ENCODE assay signal across 18 cellular contexts in the genomic region with DNA sequence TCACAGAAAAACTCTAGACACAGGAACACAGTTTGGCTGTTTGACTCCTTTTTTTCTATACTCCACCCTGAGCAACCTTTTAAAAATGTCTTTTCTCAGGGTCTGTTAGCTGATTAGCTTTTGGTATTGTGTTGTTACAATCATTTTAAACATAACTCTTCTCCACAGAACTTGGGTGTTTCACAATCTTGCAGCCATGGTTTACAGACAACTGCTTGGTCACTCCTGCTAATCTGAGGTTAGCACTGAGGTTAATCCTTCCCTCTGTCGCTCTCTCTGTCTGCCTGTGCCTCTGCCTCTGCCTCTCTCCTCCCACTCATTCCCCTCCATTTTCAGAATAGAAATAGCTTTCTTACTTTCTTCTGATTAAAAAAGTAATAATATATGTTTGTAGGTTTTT.
DNase-seq lines count a peak whose midpoint lies in the region; ATAC-seq, FAIRE-seq and TF ChIP-seq lines count a peak whose summit lies in the region.
"Had no signal": no experiment of that assay in that cellular context is flagged by ENCODE, and none has a peak within 500 bp of the region (broad histone marks: within the 10 kb centered on the region; RNA-seq: fewer than 3 reads in every experiment).

No MANE protein-coding gene starts in this region.

- no peaks in the 10 kb centered on the region for H3K4me1 ChIP-seq in astrocyte (ENCODE audit: insufficient read depth, low read length)
- peaks cover 3% of the 10 kb centered on the region for H3K4me1 ChIP-seq in neural progenitor cell

- H3K4me1 Mint-ChIP-seq in astrocyte (ENCODE audit: low read depth, unreplicated experiment) (peaks cover 4% of the 10 kb centered on the region), neural progenitor cell (peaks cover 11% of the 10 kb centered on the region)
- H3K4me1 Mint-ChIP-seq in naive thymus-derived CD8-positive, alpha-beta T cell, result peaks cover 0 to 2% (median 0%) of the 10 kb centered on the region in 4 donors
- H3K4me1 Mint-ChIP-seq: CD4-positive, CD25-positive, alpha-beta regulatory T cell had no signal

- H2AFZ ChIP-seq in astrocyte (ENCODE audit: low read depth, low read length) (peak overlapping the region; percentile 21), neural progenitor cell (replicated peaks) (peak overlapping the region; percentile 59)

- CTCF ChIA-PET in RWPE1 (lab: Yijun Ruan, JAX), result interaction anchor here (0.9 kb wide), 1 partner anchor 14 kb away, joined by 3 read pairs; no protein-coding TSS in a partner anchor

- H3K4me2 ChIP-seq in astrocyte (ENCODE audit: low read length) (no peak overlapping the region), neural progenitor cell (no peak overlapping the region)

- no peak for ATAC-seq in HG03196 (IDR thresholded peaks at IDR 0.05; ENCODE audit: unreplicated experiment)
- ATAC-seq in naive thymus-derived CD8-positive, alpha-beta T cell, result no peak
- ATAC-seq: right cardiac atrium had no signal

- H3K79me2 ChIP-seq in astrocyte (ENCODE audit: insufficient read depth, low read length) (no peaks in the 10 kb centered on the region), neural progenitor cell (ENCODE audit: low read depth) (no peaks in the 10 kb centered on the region)

- H3K36me3 ChIP-seq in astrocyte (ENCODE audit: insufficient read depth, low read length) (no peaks in the 10 kb centered on the region), neural progenitor cell (no peaks in the 10 kb centered on the region)
- H3K36me3 ChIP-seq: cardiac muscle cell had no signal

- H3K27ac Mint-ChIP-seq in astrocyte (ENCODE audit: unreplicated experiment) (peak overlapping the region; percentile 66), neural progenitor cell (no peak overlapping the region)
- no peak overlapping the region for H3K27ac Mint-ChIP-seq in naive thymus-derived CD8-positive, alpha-beta T cell
- H3K27ac Mint-ChIP-seq: CD4-positive, CD25-positive, alpha-beta regulatory T cell; T-helper 2 cell treated with Interferon-gamma antibody and Interleukin-4, amounts not matched to agents 5 μg/mL and 100 μg/mL, for 36 hours had no signal

- no peak overlapping the region for H3K4me3 ChIP-seq in astrocyte (ENCODE audit: insufficient read depth, low read depth, low read length)
- no peak overlapping the region for H3K4me3 ChIP-seq in neural progenitor cell
- H3K4me3 ChIP-seq: cardiac muscle cell had no signal

- H3K27me3 ChIP-seq in astrocyte (ENCODE audit: insufficient read depth, low read length) (no peaks in the 10 kb centered on the region), neural progenitor cell (no peaks in the 10 kb centered on the region)
- H3K27me3 ChIP-seq: cardiac muscle cell had no signal

- H3K27me3 Mint-ChIP-seq in astrocyte (ENCODE audit: low read depth, unreplicated experiment) (no peaks in the 10 kb centered on the region), neural progenitor cell (ENCODE audit: insufficient read depth, low read depth) (peaks cover 2% of the 10 kb centered on the region)
- H3K27me3 Mint-ChIP-seq in naive thymus-derived CD8-positive, alpha-beta T cell, result peaks cover 0 to 6% (median 0%) of the 10 kb centered on the region in 5 donors

- H3K9ac ChIP-seq in astrocyte (ENCODE audit: low read length) (no peak overlapping the region), neural progenitor cell (no peak overlapping the region)

- H3K4me3 Mint-ChIP-seq in astrocyte (ENCODE audit: unreplicated experiment) (no peak overlapping the region), neural progenitor cell (no peak overlapping the region)
- H3K4me3 Mint-ChIP-seq in naive thymus-derived CD8-positive, alpha-beta T cell, result no peak overlapping the region
- H3K4me3 Mint-ChIP-seq: CD4-positive, CD25-positive, alpha-beta regulatory T cell; T-helper 2 cell treated with Interferon-gamma antibody and Interleukin-4, amounts not matched to agents 5 μg/mL and 100 μg/mL, for 36 hours had no signal

- FAIRE-seq in astrocyte (lab: Jason Lieb, UNC), result no peak
- FAIRE-seq: H1 had no signal

- no peak overlapping the region for H3K27ac ChIP-seq in astrocyte (ENCODE audit: low read depth, low read length)
- no peak overlapping the region for H3K27ac ChIP-seq in neural progenitor cell
- no peak overlapping the region for H3K27ac ChIP-seq in RWPE1
- H3K27ac ChIP-seq: cardiac muscle cell had no signal

- DNase-seq in H4 (ENCODE audit: low spot score) (peak; percentile 31), NCI-H524 treated with DMSO at 0.1 percent for 48 hours (lab: John Stamatoyannopoulos, UW) (peak; percentile 7), astrocyte (ENCODE audit: low read depth) (peak; percentile 68), neural progenitor cell (ENCODE audit: low spot score) (no peak), RWPE1 (ENCODE audit: low spot score) (no peak), NCI-H1048 (lab: John Stamatoyannopoulos, UW) (no peak)
- no peak for DNase-seq in naive thymus-derived CD8-positive, alpha-beta T cell
- DNase-seq: activated CD4-positive, alpha-beta T cell treated with anti-CD3 and anti-CD28 coated beads, Interleukin-2, amount 50 U/mL, for 48 hours; activated naive CD4-positive, alpha-beta T cell treated with Interleukin-2 at 50 U/mL for 16 hours; CD4-positive, CD25-positive, alpha-beta regulatory T cell; head of caudate nucleus; MM.1S; NCI-H2227 treated with DMSO at 0.1 percent for 48 hours; right cardiac atrium had no signal

- H3F3A ChIP-seq in neural progenitor cell (ENCODE audit: low read depth), result no peaks in the 10 kb centered on the region

- H3K9me3 Mint-ChIP-seq in astrocyte (ENCODE audit: unreplicated experiment), result peaks cover 12% of the 10 kb centered on the region
- peaks cover 15% of the 10 kb centered on the region for H3K9me3 Mint-ChIP-seq in neural progenitor cell
- peaks cover 0 to 20% (median 9%) of the 10 kb centered on the region in 9 donors for H3K9me3 Mint-ChIP-seq in naive thymus-derived CD8-positive, alpha-beta T cell

- POLR2A ChIA-PET in RWPE1 (lab: Yijun Ruan, JAX; ENCODE audit: low non-redundant PET), result no interaction called here
- POLR2A ChIA-PET in naive thymus-derived CD8-positive, alpha-beta T cell (lab: Charles Lee), result no interaction called here

- H3K36me3 Mint-ChIP-seq in astrocyte (ENCODE audit: low read depth, unreplicated experiment), result no peaks in the 10 kb centered on the region
- H3K36me3 Mint-ChIP-seq in neural progenitor cell, result no peaks in the 10 kb centered on the region
- H3K36me3 Mint-ChIP-seq in naive thymus-derived CD8-positive, alpha-beta T cell, result peaks cover 0 to 11% (median 9%) of the 10 kb centered on the region in 3 donors
- H3K36me3 Mint-ChIP-seq: CD4-positive, CD25-positive, alpha-beta regulatory T cell had no signal

- TF ChIP-seq CTCF in astrocyte (IDR thresholded peaks at IDR 0.05; ENCODE audit: insufficient read depth, low read depth, low read length) (no peak), neural progenitor cell (IDR thresholded peaks at IDR 0.05) (no peak), RWPE1 (conservative IDR thresholded peaks at IDR 0.05; ENCODE audit: low read depth) (no peak)

- H4K20me1 ChIP-seq in astrocyte (ENCODE audit: insufficient read depth, low read length) (no peaks in the 10 kb centered on the region), neural progenitor cell (ENCODE audit: low read depth) (no peaks in the 10 kb centered on the region)

- H3K9me3 ChIP-seq in astrocyte (ENCODE audit: insufficient read depth, low read depth, low read length), result no peaks in the 10 kb centered on the region
- H3K9me3 ChIP-seq in neural progenitor cell (ENCODE audit: low read depth), result no peaks in the 10 kb centered on the region

Comparison
In these comparisons a context has a peak if more than half of its experiments do, and no peak if none do; other contexts are left out.
1. DNase-seq: peak in H4 (single experiment), NCI-H524 treated with DMSO at 0.1 percent for 48 hours (single experiment) and astrocyte (single experiment); none in neural progenitor cell (single experiment), RWPE1 (single experiment), naive thymus-derived CD8-positive, alpha-beta T cell (0 of 10) and NCI-H1048 (single experiment).